16 cellular contexts compared by ENCODE assay signal in genomic region chr1:115251340-115251748, GRCh38.
A peak's percentile ranks its signal among the peaks of the same experiment; 100 is the strongest.
DNase-seq lines count a peak whose midpoint lies in the region; ATAC-seq and TF ChIP-seq lines count a peak whose summit lies in the region.
"Had no signal": no experiment of that assay in that cellular context is flagged by ENCODE, and none has a peak within 500 bp of the region (broad histone marks: within the 10 kb centered on the region; RNA-seq: fewer than 3 reads in every experiment).

No MANE protein-coding gene starts in this region.

- peaks cover 20% of the 10 kb centered on the region for H3K4me1 Mint-ChIP-seq in osteocyte (ENCODE audit: unreplicated experiment)
- H3K4me1 Mint-ChIP-seq: activated CD4-positive, alpha-beta T cell treated with anti-CD3 and anti-CD28 coated beads, Interleukin-2, amount 10 ng/mL, durations not matched to agents 7 days and 5 days had no signal

- DNase-seq in ELR (ENCODE audit: low read depth), result peak; percentile 86
- peak; percentile 45 for DNase-seq in SK-N-MC (ENCODE audit: low read depth, low spot score)
- DNase-seq in fibroblast of mammary gland (ENCODE audit: low read depth), result peak; percentile 81
- no peak for DNase-seq in osteocyte (ENCODE audit: extremely low spot score, unreplicated experiment)
- DNase-seq in iPS-NIHi11 (ENCODE audit: low spot score), result no peak
- DNase-seq in NCI-H510A treated with DMSO at 0.1 percent for 48 hours (lab: John Stamatoyannopoulos, UW), result no peak
- DNase-seq: activated CD4-positive, alpha-beta T cell treated with anti-CD3 and anti-CD28 coated beads, Interleukin-2, amount 10 ng/mL, durations not matched to agents 7 days and 5 days; DMS79 treated with DMSO at 0.1 percent for 48 hours; NCI-H187 treated with DMSO at 0.1 percent for 48 hours; NCI-H69 had no signal

- peak overlapping the region; percentile 64 for H3K27ac Mint-ChIP-seq in osteocyte (ENCODE audit: unreplicated experiment)
- H3K27ac Mint-ChIP-seq: activated CD4-positive, alpha-beta T cell treated with anti-CD3 and anti-CD28 coated beads, Interleukin-2, amount 10 ng/mL, durations not matched to agents 7 days and 5 days had no signal

- peak overlapping the region; percentile 60 for H3K9ac ChIP-seq in SK-N-MC (ENCODE audit: insufficient read length)
- H3K9ac ChIP-seq: BLaER1, parathyroid adenoma had no signal

- H3K4me3 ChIP-seq in SK-N-MC (peak overlapping the region; percentile 74), fibroblast of mammary gland (ENCODE audit: control insufficient read depth, low read depth, low read length) (no peak overlapping the region)
- H3K4me3 ChIP-seq: BLaER1, HAP-1, MG63 had no signal

- TF ChIP-seq CTCF in fibroblast of mammary gland (conservative IDR thresholded peaks at IDR 0.05; ENCODE audit: control insufficient read depth, insufficient read depth, low read depth, low read length) (no peak), osteocyte (IDR thresholded peaks at IDR 0.05) (no peak)

- peak overlapping the region; percentile 99 for H3K27ac ChIP-seq in SK-N-MC
- H3K27ac ChIP-seq: BLaER1, parathyroid adenoma had no signal

- ATAC-seq in GM21717 (IDR thresholded peaks at IDR 0.05; ENCODE audit: unreplicated experiment) (no peak), GM18519 (IDR thresholded peaks at IDR 0.05; ENCODE audit: low FRiP score, unreplicated experiment) (no peak)

- H3K27me3 Mint-ChIP-seq in osteocyte (ENCODE audit: unreplicated experiment), result no peaks in the 10 kb centered on the region

- H3K36me3 ChIP-seq in SK-N-MC (ENCODE audit: insufficient read depth, low read length), result no peaks in the 10 kb centered on the region
- H3K36me3 ChIP-seq: BLaER1, HAP-1, MG63 had no signal

- H3K36me3 Mint-ChIP-seq in osteocyte (ENCODE audit: unreplicated experiment), result peaks cover 9% of the 10 kb centered on the region

- H3K9me3 ChIP-seq in SK-N-MC (ENCODE audit: low read depth, low read length), result peaks cover 4% of the 10 kb centered on the region
- H3K9me3 ChIP-seq: BLaER1, HAP-1 had no signal

- no peak overlapping the region for H3K4me3 Mint-ChIP-seq in osteocyte (ENCODE audit: unreplicated experiment)
- H3K4me3 Mint-ChIP-seq: activated CD4-positive, alpha-beta T cell treated with anti-CD3 and anti-CD28 coated beads, Interleukin-2, amount 10 ng/mL, durations not matched to agents 7 days and 5 days had no signal

- peaks cover 26% of the 10 kb centered on the region for H3K9me3 Mint-ChIP-seq in osteocyte (ENCODE audit: unreplicated experiment)

Comparison
In these comparisons a context has a peak if more than half of its experiments do, and no peak if none do; other contexts are left out.
1. DNase-seq: peak in ELR (single experiment), SK-N-MC (single experiment) and fibroblast of mammary gland (single experiment); none in osteocyte (single experiment), iPS-NIHi11 (single experiment) and NCI-H510A treated with DMSO at 0.1 percent for 48 hours (single experiment).